ENCODE assay signal across 13 cellular contexts in genomic region chr4:122689972-122690371, GRCh38. TPM values are rescaled to one million over a fixed set of nuclear protein-coding genes. Genes with fewer than 3 reads are reported as not detected.
DNase-seq lines count a peak whose midpoint lies in the region; ATAC-seq and TF ChIP-seq lines count a peak whose summit lies in the region.
"Had no signal": no experiment of that assay in that cellular context is flagged by ENCODE, and none has a peak within 500 bp of the region (broad histone marks: within the 10 kb centered on the region; RNA-seq: fewer than 3 reads in every experiment).

No MANE protein-coding gene starts in this region.

- TF ChIP-seq EP300 in stomach (IDR thresholded peaks at IDR 0.05) = no peak

- H3K4me1 ChIP-seq in stomach = no peaks in the 10 kb centered on the region

- no peaks in the 10 kb centered on the region for H3K36me3 ChIP-seq in stomach
- H3K36me3 ChIP-seq: MG63 had no signal

- DNase-seq in SHP77 treated with DMSO at 0.1 percent for 48 hours (lab: John Stamatoyannopoulos, UW) = no peak
- no peak for DNase-seq in stomach
- no peak for DNase-seq in mucosa of gallbladder (ENCODE audit: low spot score)
- no peak for DNase-seq in Right ventricle myocardium inferior (ENCODE audit: missing footprints)
- DNase-seq: Caco-2; mesenchymal stem cell; MG63; stimulated activated naive B cell treated with anti-CD40 and anti-IgM and Interleukin-4, amounts not matched to agents 10 μg/mL and 1 μg/mL and 100 μg/mL, for 72 hours had no signal

- peak; percentile 90 for ATAC-seq in GM18502 (IDR thresholded peaks at IDR 0.05; ENCODE audit: poor library complexity, unreplicated experiment)
- ATAC-seq in GM19328 (IDR thresholded peaks at IDR 0.05; ENCODE audit: unreplicated experiment) = peak; percentile 66
- peak; percentile 63 for ATAC-seq in HG02840 (IDR thresholded peaks at IDR 0.05; ENCODE audit: low FRiP score, unreplicated experiment)
- peak; percentile 89 for ATAC-seq in HG03575 (IDR thresholded peaks at IDR 0.05; ENCODE audit: extremely low read depth, insufficient number of reproducible peaks, low FRiP score, unreplicated experiment)
- ATAC-seq in Right ventricle myocardium inferior = no peak
- ATAC-seq: Panc1; stimulated activated naive B cell treated with anti-CD40 and anti-IgM and Interleukin-4, amounts not matched to agents 10 μg/mL and 1 μg/mL and 100 μg/mL, for 72 hours had no signal

- no peaks in the 10 kb centered on the region for H3K27me3 ChIP-seq in stomach
- H3K27me3 ChIP-seq: MG63 had no signal

- intact Hi-C loops in stomach (cut with DNase I; ENCODE audit: low total_unique reads) (no loop called here), Right ventricle myocardium inferior (cut with DNase I) (no loop called here)

- no peak overlapping the region for H3K27ac ChIP-seq in stomach

- H3K9me3 ChIP-seq in stomach = no peaks in the 10 kb centered on the region
- H3K9me3 ChIP-seq: Caco-2, MG63 had no signal

- no peak for TF ChIP-seq CTCF in stomach (IDR thresholded peaks at IDR 0.05)

- no peak overlapping the region for H3K4me3 ChIP-seq in stomach
- H3K4me3 ChIP-seq: MG63 had no signal

- no peak for TF ChIP-seq POLR2A in stomach (IDR thresholded peaks at IDR 0.05)

RNA-seq across cellular contexts. Expression of gene BBS12, which starts 42.5 kb away (rescaled TPM):
- total RNA-seq in stomach (1 to 10 TPM in 4 of 5 donors, under 1 TPM in 1; 0.87 to 4.5 (median 1.4) TPM), mucosa of gallbladder (4.1 TPM), Right ventricle myocardium inferior (6.8 TPM)
- 1 to 10 TPM; 1.1 to 1.7 (median 1.2) TPM for polyA plus RNA-seq in stomach
